Comparison of ENCODE assay signal across 33 cellular contexts in genomic region chr15:50862553-50862952, GRCh38. TPM values are rescaled to one million over a fixed set of nuclear protein-coding genes. Genes with fewer than 3 reads are reported as not detected.
DNase-seq lines count a peak whose midpoint lies in the region; ATAC-seq, FAIRE-seq and TF ChIP-seq lines count a peak whose summit lies in the region.
"Had no signal": no experiment of that assay in that cellular context is flagged by ENCODE, and none has a peak within 500 bp of the region (broad histone marks: within the 10 kb centered on the region; RNA-seq: fewer than 3 reads in every experiment).

No MANE protein-coding gene starts in this region.

- H3K4me1 ChIP-seq in mucosa of descending colon (ENCODE audit: low read depth) (peaks cover 9% of the 10 kb centered on the region), small intestine (ENCODE audit: control insufficient read depth in 2 of 2, insufficient read depth in 1 of 2, low read depth in 1 of 2, low read length in 1 of 2) (peaks cover 0 to 3% of the 10 kb centered on the region in 2 donors)
- H3K4me1 ChIP-seq: BE2C; BLaER1; BLaER1 treated with 17β-estradiol and CSF1 and Interleukin-3, amounts not matched to agents 10 nM and 100 nM had no signal

- FAIRE-seq in small intestine (lab: Jason Lieb, UNC) = no peak
- FAIRE-seq: A204.1, A549, D721Med had no signal

- ATAC-seq in left colon (peak; percentile 54), mucosa of descending colon (peak; percentile 31), GM18858 (IDR thresholded peaks at IDR 0.05; ENCODE audit: unreplicated experiment) (no peak), GM21367 (IDR thresholded peaks at IDR 0.05; ENCODE audit: unreplicated experiment) (no peak)
- ATAC-seq: A549; CD8-positive, alpha-beta T cell had no signal

- no peak overlapping the region for H3K27ac ChIP-seq in small intestine (ENCODE audit: low read depth in 1 of 2, low read length in 1 of 2)
- H3K27ac ChIP-seq: 22Rv1; A549; BLaER1; BLaER1 treated with 17β-estradiol and CSF1 and Interleukin-3, amounts not matched to agents 10 nM and 100 nM; C4-2B had no signal

- no peak for TF ChIP-seq CTCF in mucosa of descending colon (IDR thresholded peaks at IDR 0.05)

- H3K9me3 ChIP-seq in mucosa of descending colon (no peaks in the 10 kb centered on the region), small intestine (ENCODE audit: control insufficient read depth, low read depth) (no peaks in the 10 kb centered on the region)
- H3K9me3 ChIP-seq: A549; BE2C; BLaER1; BLaER1 treated with 17β-estradiol and CSF1 and Interleukin-3, amounts not matched to agents 10 nM and 100 nM had no signal

- no peak for DNase-seq in left colon
- no peak for DNase-seq in mucosa of descending colon
- peak; percentile 74 for DNase-seq in small intestine
- no peak for DNase-seq in NCI-H146 treated with DMSO at 0.1 percent for 48 hours (lab: John Stamatoyannopoulos, UW; ENCODE audit: unreplicated experiment)
- DNase-seq: 8988T; ACHN; AML-193; BE2C; C1 segment of cervical spinal cord; Caco-2; Calu3; CD4-positive, alpha-beta memory T cell; CD4-positive, alpha-beta T cell; CD4-positive, CD25-positive, alpha-beta regulatory T cell; CD8-positive, alpha-beta memory T cell; CD8-positive, alpha-beta T cell; COR-L47; DMS 273 treated with DMSO at 0.1 percent for 48 hours; DMS153; DMS53; DMS79; DMS79 treated with DMSO at 0.1 percent for 48 hours; DND-41; EL had no signal

- H3K27me3 ChIP-seq in small intestine (ENCODE audit: control insufficient read depth in 2 of 2, insufficient read depth in 2 of 2, low read length in 2 of 2) = no peaks in the 10 kb centered on the region
- H3K27me3 ChIP-seq: BLaER1; BLaER1 treated with 17β-estradiol and CSF1 and Interleukin-3, amounts not matched to agents 10 nM and 100 nM had no signal

- intact Hi-C loops in left colon (cut with DNase I, micrococcal nuclease) (no loop called here), mucosa of descending colon (cut with DNase I, micrococcal nuclease) (no loop called here)

- no peaks in the 10 kb centered on the region for H3K36me3 ChIP-seq in mucosa of descending colon (ENCODE audit: low read depth)
- H3K36me3 ChIP-seq in small intestine (ENCODE audit: control insufficient read depth in 2 of 2, insufficient read depth in 2 of 2, low read length in 2 of 2) = no peaks in the 10 kb centered on the region
- H3K36me3 ChIP-seq: BE2C; BLaER1; BLaER1 treated with 17β-estradiol and CSF1 and Interleukin-3, amounts not matched to agents 10 nM and 100 nM had no signal

- H3K4me3 ChIP-seq in mucosa of descending colon (no peak overlapping the region), small intestine (ENCODE audit: low read depth in 1 of 2, low read length in 2 of 2) (no peak overlapping the region)
- H3K4me3 ChIP-seq: A549; BLaER1; BLaER1 treated with 17β-estradiol and CSF1 and Interleukin-3, amounts not matched to agents 10 nM and 100 nM had no signal

RNA-seq across cellular contexts. Expression of gene AP4E1, which starts 45.9 kb away (rescaled TPM):
- total RNA-seq in left colon = 10 to 100 TPM in 1 of 2 donors, 1 to 10 TPM in 1; 9.9 to 10.7 TPM
- 10 to 100 TPM in 2 of 3 donors, 1 to 10 TPM in 1; 9.6 to 11.9 (median 11.6) TPM for total RNA-seq in mucosa of descending colon
- 1 to 10 TPM; 3.0 to 3.8 (median 3.5) TPM for polyA plus RNA-seq in small intestine

Comparison
In these comparisons a context has a peak if more than half of its experiments do, and no peak if none do; other contexts are left out.
1. ATAC-seq: peak in left colon (single experiment) and mucosa of descending colon (single experiment); none in GM18858 (single experiment) and GM21367 (single experiment).